In genomic region chr5:138337685-138338410, GRCh38 we compare ENCODE assay signal across 8 cellular contexts.
A peak's percentile ranks its signal among the peaks of the same experiment; 100 is the strongest.
DNase-seq lines count a peak whose midpoint lies in the region; ATAC-seq lines count a peak whose summit lies in the region.

Gene FAM53C (plus strand): TSS chr5:138338266. CDS start chr5:138341336, 3,070 bp downstream.

- DNase-seq in AG08395 (ENCODE audit: low spot score): peak; percentile 89
- DNase-seq in NCI-H345 (lab: John Stamatoyannopoulos, UW): peak; percentile 93
- peak; percentile 83 for DNase-seq in activated CD4-positive, CD25-positive, alpha-beta regulatory T cell treated with anti-CD3 and anti-CD28 coated beads, Interleukin-2, amount 50 U/mL, for 16 hours (ENCODE audit: low read depth, low spot score)
- peak; percentile 91 for DNase-seq in central memory CD4-positive, alpha-beta T cell
- peak; percentile 97 for DNase-seq in islet precursor cell
- DNase-seq in stimulated activated CD4-positive, alpha-beta T cell treated with anti-CD3 and anti-CD28 coated beads, Interleukin-12 subunit alpha, Interleukin-12 subunit beta, amount 100 ng/mL, for 4 hours: peak; percentile 91

- ATAC-seq in GM18907 (IDR thresholded peaks at IDR 0.05; ENCODE audit: unreplicated experiment) (peak; percentile 86), HG03139 (IDR thresholded peaks at IDR 0.05; ENCODE audit: unreplicated experiment) (peak; percentile 75)

Comparison
In these comparisons a context has a peak if more than half of its experiments do, and no peak if none do; other contexts are left out.
1. Peak in every context shown above with its lines: DNase-seq and ATAC-seq.